In the genomic region with DNA sequence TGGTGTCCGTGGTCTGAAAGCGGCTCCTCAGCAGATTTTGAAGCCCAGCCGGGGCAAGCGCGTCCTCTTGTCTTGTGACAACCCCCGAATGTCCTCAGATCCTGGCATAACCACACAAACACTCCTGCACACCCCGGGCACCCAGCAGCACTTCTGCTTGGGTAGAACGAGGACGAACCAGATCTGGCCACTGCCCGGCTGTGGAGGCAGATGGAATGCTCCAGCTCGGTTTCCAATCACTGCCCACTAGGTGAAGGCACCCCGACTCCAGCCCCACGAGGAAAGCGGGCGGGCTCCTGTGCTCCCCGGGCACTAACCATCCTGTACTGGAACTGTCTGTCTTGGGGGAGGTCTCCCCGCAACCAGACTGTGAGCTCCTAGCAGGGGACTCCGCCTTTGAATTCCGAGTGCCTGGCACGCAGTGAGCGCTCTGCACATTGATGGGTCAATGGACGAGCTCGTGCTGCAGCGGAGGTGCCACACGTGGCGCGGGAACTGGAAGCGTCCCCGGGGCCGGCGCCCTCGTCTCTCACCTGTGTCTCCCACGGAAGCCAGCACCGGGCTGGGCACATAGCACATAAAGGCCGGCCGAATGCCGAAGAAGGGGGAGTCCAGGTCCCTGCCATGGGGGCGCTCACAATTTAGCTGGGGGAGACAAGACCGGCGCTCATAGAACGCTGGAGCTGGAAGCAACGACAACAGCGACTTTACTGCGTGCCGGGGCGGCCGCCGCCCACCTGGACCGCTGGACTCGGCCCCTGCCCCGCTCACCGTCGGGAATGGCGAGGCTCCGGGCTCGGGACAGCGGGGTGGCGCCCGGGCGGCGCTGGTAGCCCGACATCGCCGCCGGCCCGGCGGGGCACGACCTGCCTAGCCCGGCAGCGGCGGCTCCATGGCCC, we compare ENCODE assay signal across 8 cellular contexts. TPM values are rescaled to one million over a fixed set of nuclear protein-coding genes. Genes with fewer than 3 reads are reported as not detected.
A peak's percentile ranks its signal among the peaks of the same experiment; 100 is the strongest.
DNase-seq lines count a peak whose midpoint lies in the region; ATAC-seq, FAIRE-seq and TF ChIP-seq lines count a peak whose summit lies in the region.

No MANE protein-coding gene starts in this region.

- ATAC-seq in HG02642 (IDR thresholded peaks at IDR 0.05; ENCODE audit: poor library complexity, unreplicated experiment) (peak; percentile 22), pancreas (peak; percentile 25 to 49 (median 39))

- no peak for TF ChIP-seq CTCF in pancreas (IDR thresholded peaks at IDR 0.05)

- peaks cover 0 to 30% (median 11%) of the 10 kb centered on the region in 3 donors for H3K36me3 ChIP-seq in pancreas

- H3K27ac ChIP-seq in pancreas = peak overlapping the region in 2 of 4 donors; percentile 28 to 51

- FAIRE-seq in pancreas (lab: Jason Lieb, UNC) = no peak

- peak; percentile 12 to 19 for DNase-seq in NOMO-1 (lab: John Stamatoyannopoulos, UW; ENCODE audit: unreplicated experiment in 2 of 2)
- no peak for DNase-seq in NOMO-1 treated with dmso at 0.1 percent for 144 hours (lab: John Stamatoyannopoulos, UW; ENCODE audit: unreplicated experiment)
- peak; percentile 9 for DNase-seq in NCI-H510A (lab: John Stamatoyannopoulos, UW)
- peak; percentile 22 for DNase-seq in activated effector memory CD4-positive, alpha-beta T cell treated with Interleukin-2 at 50 U/mL for 16 hours
- peak; percentile 11 for DNase-seq in globus pallidus (ENCODE audit: low spot score)
- DNase-seq in pancreas = peak in 4 of 6 donors; percentile 29 to 78 (median 60)
- DNase-seq in NCI-H187 (lab: John Stamatoyannopoulos, UW) = no peak

- 9 to 11% methylated on average over 51 to 71 of the region's 71 CpGs for WGBS in pancreas, 2 donors

- peak overlapping the region; percentile 55 to 97 (median 76) for H3K4me3 ChIP-seq in pancreas

- H3K4me1 ChIP-seq in pancreas = peaks cover 0 to 15% (median 13%) of the 10 kb centered on the region in 3 donors

- no peaks in the 10 kb centered on the region for H3K27me3 ChIP-seq in pancreas

- intact Hi-C loops in pancreas (cut with DNase I) = no loop called here

- no peaks in the 10 kb centered on the region for H3K9me3 ChIP-seq in pancreas

RNA-seq across cellular contexts. Expression of gene ENTR1, which starts 0.6 kb away (rescaled TPM):
- total RNA-seq in pancreas = 10 to 100 TPM; 13.8 to 29.1 (median 20.4) TPM
- 10 to 100 TPM; 34.9 to 36.6 TPM for polyA plus RNA-seq in pancreas

RNA-seq across cellular contexts. Expression of gene PMPCA, which starts 0.7 kb away (rescaled TPM):
- 10 to 100 TPM; 16.3 to 23.7 (median 17.4) TPM for total RNA-seq in pancreas
- 10 to 100 TPM; 43.0 to 51.4 TPM for polyA plus RNA-seq in pancreas

RNA-seq across cellular contexts. Expression of gene SNAPC4, which starts 9.8 kb away (rescaled TPM):
- total RNA-seq in pancreas = 1 to 10 TPM; 3.8 to 6.4 (median 4.7) TPM
- polyA plus RNA-seq in pancreas = 10 to 100 TPM; 18.1 to 22.0 TPM

RNA-seq across cellular contexts. Expression of gene INPP5E, which starts 29.8 kb away (rescaled TPM):
- total RNA-seq in pancreas = 1 to 10 TPM; 3.8 to 10.0 (median 5.2) TPM
- polyA plus RNA-seq in pancreas = 10 to 100 TPM; 13.9 to 14.9 TPM

RNA-seq across cellular contexts. Expression of gene CARD9, which starts 36.3 kb away (rescaled TPM):
- total RNA-seq in pancreas = 1 to 10 TPM in 2 of 6 donors, under 1 TPM in 4; 0.23 to 5.1 (median 0.86) TPM
- polyA plus RNA-seq in pancreas = 1 to 10 TPM; 1.3 to 2.9 TPM

Comparison
In these comparisons a context has a peak if more than half of its experiments do, and no peak if none do; other contexts are left out.
1. DNase-seq: peak in NOMO-1 (2 of 2), NCI-H510A (single experiment), activated effector memory CD4-positive, alpha-beta T cell treated with Interleukin-2 at 50 U/mL for 16 hours (single experiment), globus pallidus (single experiment) and pancreas (4 of 6); none in NOMO-1 treated with dmso at 0.1 percent for 144 hours (single experiment) and NCI-H187 (0 of 2).